Comparison of ENCODE assay signal across 8 cellular contexts in genomic region chr17:38825762-38826247, GRCh38. TPM values are rescaled to one million over a fixed set of nuclear protein-coding genes. Genes with fewer than 3 reads are reported as not detected.
A peak's percentile ranks its signal among the peaks of the same experiment; 100 is the strongest.
DNase-seq lines count a peak whose midpoint lies in the region; ATAC-seq and TF ChIP-seq lines count a peak whose summit lies in the region.

No MANE protein-coding gene starts in this region.

- peaks cover 14% of the 10 kb centered on the region for H3K36me3 Mint-ChIP-seq in HFFc6 (ENCODE audit: low read depth)
- H3K36me3 Mint-ChIP-seq in activated T-helper 1 cell treated with anti-CD3 and anti-CD28 coated beads, Interleukin-12 subunit alpha, Interleukin-12 subunit beta, Interleukin-2, Interleukin-4 antibody, amounts not matched to agents 30 ng/mL and 10 ng/mL and 1 ng/mL, durations not matched to agents 14 hours and 24 hours and 36 hours (ENCODE audit: low read depth), result peaks cover 8% of the 10 kb centered on the region
- peaks cover 42% of the 10 kb centered on the region for H3K36me3 Mint-ChIP-seq in stimulated activated effector memory CD8-positive, alpha-beta T cell treated with anti-CD3 and anti-CD28 coated beads, Interleukin-12 subunit alpha, Interleukin-12 subunit beta, amount 100 ng/mL, for 72 hours

- peak overlapping the region; percentile 99 for H3K9ac ChIP-seq in iPS-15b (ENCODE audit: low read depth, low read length)

- H3K4me1 ChIP-seq in iPS-15b (ENCODE audit: control insufficient read depth, insufficient read depth, low read length), result no peaks in the 10 kb centered on the region

- no peak for ATAC-seq in stimulated activated effector memory CD8-positive, alpha-beta T cell treated with anti-CD3 and anti-CD28 coated beads, Interleukin-12 subunit alpha, Interleukin-12 subunit beta, amount 100 ng/mL, for 72 hours
- ATAC-seq in HG03097 (IDR thresholded peaks at IDR 0.05; ENCODE audit: low FRiP score, unreplicated experiment), result no peak

- intact Hi-C loops in activated T-helper 1 cell treated with anti-CD3 and anti-CD28 coated beads, Interleukin-12 subunit alpha, Interleukin-12 subunit beta, Interleukin-2, Interleukin-4 antibody, amounts not matched to agents 30 ng/mL and 10 ng/mL and 1 ng/mL, durations not matched to agents 14 hours and 24 hours and 36 hours (cut with micrococcal nuclease), result no loop called here

- H3K4me3 Mint-ChIP-seq in HFFc6, result peak overlapping the region; percentile 100
- peak overlapping the region; percentile 99 for H3K4me3 Mint-ChIP-seq in activated T-helper 1 cell treated with anti-CD3 and anti-CD28 coated beads, Interleukin-12 subunit alpha, Interleukin-12 subunit beta, Interleukin-2, Interleukin-4 antibody, amounts not matched to agents 30 ng/mL and 10 ng/mL and 1 ng/mL, durations not matched to agents 14 hours and 24 hours and 36 hours
- H3K4me3 Mint-ChIP-seq in stimulated activated effector memory CD8-positive, alpha-beta T cell treated with anti-CD3 and anti-CD28 coated beads, Interleukin-12 subunit alpha, Interleukin-12 subunit beta, amount 100 ng/mL, for 72 hours, result peak overlapping the region; percentile 97

- no peaks in the 10 kb centered on the region for H3K9me3 Mint-ChIP-seq in HFFc6
- no peaks in the 10 kb centered on the region for H3K9me3 Mint-ChIP-seq in activated T-helper 1 cell treated with anti-CD3 and anti-CD28 coated beads, Interleukin-12 subunit alpha, Interleukin-12 subunit beta, Interleukin-2, Interleukin-4 antibody, amounts not matched to agents 30 ng/mL and 10 ng/mL and 1 ng/mL, durations not matched to agents 14 hours and 24 hours and 36 hours
- H3K9me3 Mint-ChIP-seq in stimulated activated effector memory CD8-positive, alpha-beta T cell treated with anti-CD3 and anti-CD28 coated beads, Interleukin-12 subunit alpha, Interleukin-12 subunit beta, amount 100 ng/mL, for 72 hours, result no peaks in the 10 kb centered on the region

- peaks cover 13% of the 10 kb centered on the region for H3K27me3 Mint-ChIP-seq in HFFc6 (ENCODE audit: insufficient read depth)
- peaks cover 2% of the 10 kb centered on the region for H3K27me3 Mint-ChIP-seq in activated T-helper 1 cell treated with anti-CD3 and anti-CD28 coated beads, Interleukin-12 subunit alpha, Interleukin-12 subunit beta, Interleukin-2, Interleukin-4 antibody, amounts not matched to agents 30 ng/mL and 10 ng/mL and 1 ng/mL, durations not matched to agents 14 hours and 24 hours and 36 hours (ENCODE audit: insufficient read depth)

- H3K27me3 ChIP-seq in iPS-15b (ENCODE audit: control insufficient read depth, insufficient read depth, low read length), result no peaks in the 10 kb centered on the region

- H3K4me3 ChIP-seq in iPS-15b (ENCODE audit: low read depth, low read length), result peak overlapping the region; percentile 88

- DNase-seq in HFFc6 (no peak), medulla oblongata (ENCODE audit: extremely low spot score) (no peak), NOMO-1 treated with DMSO at 0.1 percent for 48 hours (lab: John Stamatoyannopoulos, UW; ENCODE audit: unreplicated experiment) (no peak), NCI-H774 (lab: John Stamatoyannopoulos, UW) (no peak)
- DNase-seq in activated T-helper 1 cell treated with anti-CD3 and anti-CD28 coated beads, Interleukin-12 subunit alpha, Interleukin-12 subunit beta, Interleukin-2, Interleukin-4 antibody, amounts not matched to agents 30 ng/mL and 10 ng/mL and 1 ng/mL, durations not matched to agents 14 hours and 24 hours and 36 hours (ENCODE audit: low spot score), result no peak
- DNase-seq in stimulated activated effector memory CD8-positive, alpha-beta T cell treated with anti-CD3 and anti-CD28 coated beads, Interleukin-12 subunit alpha, Interleukin-12 subunit beta, amount 100 ng/mL, for 72 hours (ENCODE audit: low spot score in 2 of 2), result no peak

- TF ChIP-seq CTCF in HFFc6 (IDR thresholded peaks at IDR 0.05), result no peak

- H3K4me1 Mint-ChIP-seq in HFFc6 (ENCODE audit: low read depth), result peaks cover 20% of the 10 kb centered on the region
- peaks cover 33% of the 10 kb centered on the region for H3K4me1 Mint-ChIP-seq in activated T-helper 1 cell treated with anti-CD3 and anti-CD28 coated beads, Interleukin-12 subunit alpha, Interleukin-12 subunit beta, Interleukin-2, Interleukin-4 antibody, amounts not matched to agents 30 ng/mL and 10 ng/mL and 1 ng/mL, durations not matched to agents 14 hours and 24 hours and 36 hours (ENCODE audit: low read depth)
- peaks cover 25% of the 10 kb centered on the region for H3K4me1 Mint-ChIP-seq in stimulated activated effector memory CD8-positive, alpha-beta T cell treated with anti-CD3 and anti-CD28 coated beads, Interleukin-12 subunit alpha, Interleukin-12 subunit beta, amount 100 ng/mL, for 72 hours

- H3K9me3 ChIP-seq in iPS-15b (ENCODE audit: control insufficient read depth, insufficient read depth, low read length), result no peaks in the 10 kb centered on the region

- peaks cover 3% of the 10 kb centered on the region for H3K36me3 ChIP-seq in iPS-15b (ENCODE audit: control insufficient read depth, insufficient read depth, low read length)

- peak overlapping the region; percentile 100 for H3K27ac Mint-ChIP-seq in HFFc6
- peak overlapping the region; percentile 99 for H3K27ac Mint-ChIP-seq in activated T-helper 1 cell treated with anti-CD3 and anti-CD28 coated beads, Interleukin-12 subunit alpha, Interleukin-12 subunit beta, Interleukin-2, Interleukin-4 antibody, amounts not matched to agents 30 ng/mL and 10 ng/mL and 1 ng/mL, durations not matched to agents 14 hours and 24 hours and 36 hours
- H3K27ac Mint-ChIP-seq in stimulated activated effector memory CD8-positive, alpha-beta T cell treated with anti-CD3 and anti-CD28 coated beads, Interleukin-12 subunit alpha, Interleukin-12 subunit beta, amount 100 ng/mL, for 72 hours, result peak overlapping the region; percentile 100

RNA-seq across cellular contexts. Expression of gene CWC25, which starts 0.7 kb away (rescaled TPM):
- 10 to 100 TPM; 11.0 to 13.7 (median 12.9) TPM for total RNA-seq in HFFc6 (2021; fragmentation: NEBNext Ultra II Directional; extraction: Animal tissue kit (Norgen Biotek cat#: 25700))
- total RNA-seq in activated T-helper 1 cell treated with anti-CD3 and anti-CD28 coated beads, Interleukin-12 subunit alpha, Interleukin-12 subunit beta, Interleukin-2, Interleukin-4 antibody, amounts not matched to agents 30 ng/mL and 10 ng/mL and 1 ng/mL, durations not matched to agents 14 hours and 24 hours and 36 hours, result 28.6 and 30.4 TPM in 2 replicates

RNA-seq across cellular contexts. Expression of gene PIP4K2B, which starts 26.4 kb away (rescaled TPM):
- 10 to 100 TPM; 48.7 to 61.8 (median 55.5) TPM for total RNA-seq in HFFc6 (2021; fragmentation: NEBNext Ultra II Directional; extraction: Animal tissue kit (Norgen Biotek cat#: 25700))
- total RNA-seq in activated T-helper 1 cell treated with anti-CD3 and anti-CD28 coated beads, Interleukin-12 subunit alpha, Interleukin-12 subunit beta, Interleukin-2, Interleukin-4 antibody, amounts not matched to agents 30 ng/mL and 10 ng/mL and 1 ng/mL, durations not matched to agents 14 hours and 24 hours and 36 hours, result 40.6 and 40.8 TPM in 2 replicates

RNA-seq across cellular contexts. Expression of gene RPL23, which starts 27.7 kb away (rescaled TPM):
- 1,000 to 10,000 TPM; 1,099 to 1,402 (median 1,310) TPM for total RNA-seq in HFFc6 (2021; fragmentation: NEBNext Ultra II Directional; extraction: Animal tissue kit (Norgen Biotek cat#: 25700))
- 1,847 and 1,871 TPM in 2 replicates for total RNA-seq in activated T-helper 1 cell treated with anti-CD3 and anti-CD28 coated beads, Interleukin-12 subunit alpha, Interleukin-12 subunit beta, Interleukin-2, Interleukin-4 antibody, amounts not matched to agents 30 ng/mL and 10 ng/mL and 1 ng/mL, durations not matched to agents 14 hours and 24 hours and 36 hours

RNA-seq across cellular contexts. Expression of gene LASP1, which starts 44.1 kb away (rescaled TPM):
- total RNA-seq in HFFc6 (2021; fragmentation: NEBNext Ultra II Directional; extraction: Animal tissue kit (Norgen Biotek cat#: 25700)), result 100 to 1,000 TPM; 428 to 517 (median 484) TPM
- 133 and 135 TPM in 2 replicates for total RNA-seq in activated T-helper 1 cell treated with anti-CD3 and anti-CD28 coated beads, Interleukin-12 subunit alpha, Interleukin-12 subunit beta, Interleukin-2, Interleukin-4 antibody, amounts not matched to agents 30 ng/mL and 10 ng/mL and 1 ng/mL, durations not matched to agents 14 hours and 24 hours and 36 hours
